9 cellular contexts compared by ENCODE assay signal in genomic region chr1:206679738-206680211, GRCh38. TPM values are rescaled to one million over a fixed set of nuclear protein-coding genes. Genes with fewer than 3 reads are reported as not detected.
DNase-seq lines count a peak whose midpoint lies in the region; ATAC-seq, FAIRE-seq and TF ChIP-seq lines count a peak whose summit lies in the region.
"Had no signal": no experiment of that assay in that cellular context is flagged by ENCODE, and none has a peak within 500 bp of the region (broad histone marks: within the 10 kb centered on the region; RNA-seq: fewer than 3 reads in every experiment).

No MANE protein-coding gene starts in this region.

- intact Hi-C loops in left ventricle myocardium superior (cut with micrococcal nuclease): no loop called here

- H3K4me3 Mint-ChIP-seq in activated naive CD8-positive, alpha-beta T cell: no peak overlapping the region

- peaks cover 13% of the 10 kb centered on the region for H3K4me1 Mint-ChIP-seq in activated naive CD8-positive, alpha-beta T cell (ENCODE audit: low read depth)

- peak; percentile 84 for FAIRE-seq in GM12892 (lab: Jason Lieb, UNC)

- no peak for TF ChIP-seq POLR2A in GM12892 (IDR thresholded peaks at IDR 0.05; ENCODE audit: low read depth, low read length)

- peak overlapping the region; percentile 22 for H3K27ac Mint-ChIP-seq in activated naive CD8-positive, alpha-beta T cell

- no peaks in the 10 kb centered on the region for H3K9me3 Mint-ChIP-seq in activated naive CD8-positive, alpha-beta T cell (ENCODE audit: low read depth)

- ATAC-seq in GM21381 (IDR thresholded peaks at IDR 0.05; ENCODE audit: unreplicated experiment) (peak; percentile 80), HG03439 (IDR thresholded peaks at IDR 0.05; ENCODE audit: unreplicated experiment) (peak; percentile 79), left ventricle myocardium superior (no peak)

- peaks cover 2% of the 10 kb centered on the region for H3K27me3 Mint-ChIP-seq in activated naive CD8-positive, alpha-beta T cell

- no peaks in the 10 kb centered on the region for H3K36me3 Mint-ChIP-seq in activated naive CD8-positive, alpha-beta T cell

- DNase-seq in GM12892 (ENCODE audit: insufficient read length): no peak
- no peak for DNase-seq in left ventricle myocardium superior
- DNase-seq in NCI-H2171 (lab: John Stamatoyannopoulos, UW): no peak
- no peak for DNase-seq in NCI-H2227 treated with DMSO at 0.1 percent for 48 hours (lab: John Stamatoyannopoulos, UW)
- DNase-seq in UCSD-AML1 (lab: John Stamatoyannopoulos, UW; ENCODE audit: unreplicated experiment): no peak
- DNase-seq: NCI-H774 had no signal

RNA-seq across cellular contexts. Expression of gene MAPKAPK2, which starts 4.9 kb away (rescaled TPM):
- polyA plus RNA-seq in GM12892 (2012; ENCODE audit: missing spikeins): 37.5 TPM
- total RNA-seq in left ventricle myocardium superior: 228 TPM

RNA-seq across cellular contexts. Expression of gene DYRK3, which starts 44.4 kb away (rescaled TPM):
- polyA plus RNA-seq in GM12892 (2012; ENCODE audit: missing spikeins): 6.0 TPM
- 22.2 TPM for total RNA-seq in left ventricle myocardium superior
